ENCODE assay signal across 27 cellular contexts in genomic region chr21:21196848-21197247, GRCh38.
"Had no signal": no experiment of that assay in that cellular context is flagged by ENCODE, and none has a peak within 500 bp of the region (broad histone marks: within the 10 kb centered on the region; RNA-seq: fewer than 3 reads in every experiment).

No MANE protein-coding gene starts in this region.

- H3K27me3 Mint-ChIP-seq: activated naive CD8-positive, alpha-beta T cell treated with anti-CD3 and anti-CD28 coated beads, Interleukin-2, amount 50 U/mL, for 24 hours; brain; central memory CD8-positive, alpha-beta T cell; T-helper 17 cell had no signal

- H3K4me3 ChIP-seq: ascending aorta, Peyer's patch had no signal

- H3K9me3 Mint-ChIP-seq: WTC11 had no signal

- H3K27me3 ChIP-seq: ascending aorta, Peyer's patch had no signal

- H3K9me3 ChIP-seq: ascending aorta, Peyer's patch had no signal

- H3K4me3 Mint-ChIP-seq: activated CD8-positive, alpha-beta T cell treated with anti-CD3 and anti-CD28 coated beads, Interleukin-2, amount 10 ng/mL, durations not matched to agents 7 days and 5 days; activated naive CD8-positive, alpha-beta T cell treated with anti-CD3 and anti-CD28 coated beads, Interleukin-2, amount 50 U/mL, for 24 hours; brain; central memory CD8-positive, alpha-beta T cell; T-helper 17 cell; WTC11 had no signal

- H3K4me2 ChIP-seq: KMS-11 had no signal

- H3K36me3 Mint-ChIP-seq: activated naive CD4-positive, alpha-beta T cell treated with anti-CD3 and anti-CD28 coated beads, Interleukin-2, amount 50 U/mL, for 72 hours; brain; WTC11 had no signal

- H3K27ac ChIP-seq: ascending aorta, KMS-11, Peyer's patch had no signal

- H3K27ac Mint-ChIP-seq: activated CD8-positive, alpha-beta T cell treated with anti-CD3 and anti-CD28 coated beads, Interleukin-2, amount 10 ng/mL, durations not matched to agents 7 days and 5 days; activated naive CD4-positive, alpha-beta T cell treated with anti-CD3 and anti-CD28 coated beads, Interleukin-2, amount 50 U/mL, for 72 hours; activated naive CD8-positive, alpha-beta T cell treated with anti-CD3 and anti-CD28 coated beads, Interleukin-2, amount 50 U/mL, for 24 hours; T-helper 17 cell; WTC11 had no signal

- H3K9ac ChIP-seq: KMS-11 had no signal

- DNase-seq: activated CD4-positive, alpha-beta T cell treated with anti-CD3 and anti-CD28 coated beads for 48 hours; activated CD4-positive, alpha-beta T cell treated with anti-CD3 and anti-CD28 coated beads, Interleukin-2, amount 50 U/mL, for 4 hours; activated CD4-positive, CD25-positive, alpha-beta regulatory T cell treated with anti-CD3 and anti-CD28 coated beads, Interleukin-2, amount 50 U/mL, for 72 hours; activated CD8-positive, alpha-beta memory T cell treated with anti-CD3 and anti-CD28 coated beads, Interleukin-2, amount 50 U/mL, for 48 hours; activated CD8-positive, alpha-beta T cell treated with anti-CD3 and anti-CD28 coated beads, Interleukin-2, amount 10 ng/mL, durations not matched to agents 7 days and 5 days; activated effector memory CD4-positive, alpha-beta T cell treated with Interleukin-2 at 50 U/mL for 16 hours; activated naive CD4-positive, alpha-beta T cell treated with Interleukin-2 at 50 U/mL for 16 hours; activated naive CD8-positive, alpha-beta T cell treated with anti-CD3 and anti-CD28 coated beads, Interleukin-2, amount 50 U/mL, for 24 hours; activated T-cell treated with anti-CD3 and anti-CD28 coated beads, Interleukin-2, amount 50 U/mL, for 1 hour; amniotic stem cell; MV-4-11; NCI-H1105; NCI-H1436; NCI-H1694 treated with DMSO at 0.1 percent for 48 hours; NCI-H2029 treated with DMSO at 0.1 percent for 48 hours; NCI-H446; NCI-H524; Peyer's patch; SHP77; T-helper 17 cell; T-helper 9 cell had no signal

- H3K4me1 ChIP-seq: Peyer's patch had no signal

- H3K4me1 Mint-ChIP-seq: brain; central memory CD8-positive, alpha-beta T cell; WTC11 had no signal

- H3K36me3 ChIP-seq: ascending aorta, Peyer's patch had no signal
